ENCODE assay signal across 19 cellular contexts in the genomic region with DNA sequence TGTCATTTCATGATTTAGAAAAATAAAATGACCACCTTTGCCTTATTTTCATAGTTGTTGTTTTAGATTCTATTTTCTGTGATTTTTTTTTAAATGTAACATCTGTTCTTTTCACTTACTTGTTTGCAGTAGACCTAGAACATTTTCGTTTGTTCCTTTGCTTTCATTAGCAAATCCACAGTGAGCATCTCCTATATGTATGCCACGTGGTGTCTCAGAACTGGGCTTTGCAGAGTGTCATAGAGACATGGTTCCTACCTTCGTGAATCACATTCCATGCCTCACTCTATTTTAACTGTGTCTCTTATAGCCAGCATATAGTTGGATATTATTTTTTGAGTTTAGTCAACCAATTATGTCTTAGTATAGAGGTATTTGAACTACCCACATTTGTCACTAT.
A peak's percentile ranks its signal among the peaks of the same experiment; 100 is the strongest.
DNase-seq lines count a peak whose midpoint lies in the region; ATAC-seq and TF ChIP-seq lines count a peak whose summit lies in the region.
"Had no signal": no experiment of that assay in that cellular context is flagged by ENCODE, and none has a peak within 500 bp of the region (broad histone marks: within the 10 kb centered on the region; RNA-seq: fewer than 3 reads in every experiment).

No MANE protein-coding gene starts in this region.

- H3K36me3 ChIP-seq in ACC112 (ENCODE audit: insufficient read depth, low read length) (no peaks in the 10 kb centered on the region), OCI-LY7 (ENCODE audit: insufficient read depth, low read length) (no peaks in the 10 kb centered on the region)

- H2AFZ ChIP-seq in ACC112 (ENCODE audit: low read length, unreplicated experiment) (no peak overlapping the region), OCI-LY7 (ENCODE audit: low read length) (peak overlapping the region; percentile 85)
- H2AFZ ChIP-seq: GM23338 had no signal

- DNase-seq in CD14-positive monocyte (ENCODE audit: low spot score) (no peak), OCI-LY7 (ENCODE audit: low spot score) (peak; percentile 26), type B pancreatic cell (ENCODE audit: extremely low spot score, unreplicated experiment) (no peak), foreskin fibroblast (no peak), MV-4-11 (lab: John Stamatoyannopoulos, UW) (no peak), NCI-H146 (lab: John Stamatoyannopoulos, UW) (no peak)
- DNase-seq: C1 segment of cervical spinal cord, Karpas-422, NCI-H1048, NCI-H1417 treated with DMSO at 0.1 percent for 48 hours, NCI-H187 treated with DMSO at 0.1 percent for 48 hours, NCI-H526, PC-3, Right ventricle myocardium superior, T-helper 17 cell had no signal

- POLR2A ChIA-PET in OCI-LY7 (lab: Charles Lee) = interaction anchor here (0.6 to 1.8 kb wide), 3 partner anchors 14 to 44 kb away, joined by 3 to 4 read pairs (median 3); no protein-coding TSS in a partner anchor

- H3K27me3 Mint-ChIP-seq in CD14-positive monocyte (ENCODE audit: low read depth in 3 of 3) = peaks cover 3 to 5% (median 3%) of the 10 kb centered on the region in 3 donors
- H3K27me3 Mint-ChIP-seq in type B pancreatic cell = peaks cover 4% of the 10 kb centered on the region

- H3K9me3 Mint-ChIP-seq in CD14-positive monocyte (peaks cover 0 to 2% (median 0%) of the 10 kb centered on the region in 7 donors), type B pancreatic cell (no peaks in the 10 kb centered on the region)
- H3K9me3 Mint-ChIP-seq: GM23338 had no signal

- CTCF ChIA-PET in OCI-LY7 (lab: Charles Lee; ENCODE audit: unreplicated experiment) = no interaction called here

- no peaks in the 10 kb centered on the region for H3K9me2 ChIP-seq in OCI-LY7 (ENCODE audit: insufficient read depth, low read length)

- H3K4me3 ChIP-seq in ACC112 (ENCODE audit: low read depth, low read length) = no peak overlapping the region
- no peak overlapping the region for H3K4me3 ChIP-seq in OCI-LY7 (ENCODE audit: low read depth, low read length, poor library complexity, severe bottlenecking)
- H3K4me3 ChIP-seq in foreskin fibroblast (ENCODE audit: low read depth in 1 of 2, low read length in 2 of 2) = no peak overlapping the region
- H3K4me3 ChIP-seq: GM23338 had no signal

- BruUV-seq in OCI-LY7 (replicated peaks; lab: Mats Ljungman, UMichigan) = no TSS peak

- H3K4me3 Mint-ChIP-seq in CD14-positive monocyte (no peak overlapping the region), type B pancreatic cell (no peak overlapping the region)
- H3K4me3 Mint-ChIP-seq: GM23338, T-helper 17 cell had no signal

- H3K4me1 ChIP-seq in ACC112 (ENCODE audit: control insufficient read depth, insufficient read depth, low read length, unreplicated experiment) (peaks cover 35% of the 10 kb centered on the region), OCI-LY7 (ENCODE audit: insufficient read depth, low read length, poor library complexity, severe bottlenecking) (peaks cover 87% of the 10 kb centered on the region)

- no peaks in the 10 kb centered on the region for H3K9me3 ChIP-seq in OCI-LY7 (ENCODE audit: low read length)

- no peaks in the 10 kb centered on the region for H4K20me1 ChIP-seq in OCI-LY7 (ENCODE audit: insufficient read depth, low read length)

- H3K27ac Mint-ChIP-seq in CD14-positive monocyte = peak overlapping the region in 5 of 7 donors; percentile 72 to 97 (median 91)
- no peak overlapping the region for H3K27ac Mint-ChIP-seq in type B pancreatic cell
- H3K27ac Mint-ChIP-seq: GM23338, T-helper 17 cell had no signal

- TF ChIP-seq CTCF in CD14-positive monocyte (IDR thresholded peaks at IDR 0.05) (no peak), OCI-LY7 (conservative IDR thresholded peaks at IDR 0.05; ENCODE audit: low read length) (no peak), type B pancreatic cell (conservative IDR thresholded peaks at IDR 0.05) (no peak), foreskin fibroblast (IDR thresholded peaks at IDR 0.05; ENCODE audit: low read depth, low read length) (no peak)

- H3K4me1 Mint-ChIP-seq in CD14-positive monocyte (peaks cover 49% of the 10 kb centered on the region), type B pancreatic cell (ENCODE audit: unreplicated experiment) (no peaks in the 10 kb centered on the region)

- intact Hi-C loops in CD14-positive monocyte (cut with micrococcal nuclease) = loop anchor here (5.0 kb wide), 3 partner anchors 118 to 228 kb away; a partner anchor contains a TSS
- intact Hi-C loops in OCI-LY7 (cut with micrococcal nuclease; ENCODE audit: unreplicated experiment) = no loop called here

- H3K79me2 ChIP-seq in ACC112 (ENCODE audit: control insufficient read depth, insufficient read depth, low read length, unreplicated experiment) (no peaks in the 10 kb centered on the region), OCI-LY7 (ENCODE audit: insufficient read depth, low read depth, low read length) (no peaks in the 10 kb centered on the region)

- H3K27ac ChIP-seq in ACC112 (ENCODE audit: low read depth, low read length) = peak overlapping the region; percentile 98; the same call in 1 of the 2 replicates
- H3K27ac ChIP-seq in OCI-LY7 (ENCODE audit: low read depth, low read length, poor library complexity, severe bottlenecking) = peak overlapping the region; percentile 60

- peak; percentile 43 for ATAC-seq in GM21526 (IDR thresholded peaks at IDR 0.05; ENCODE audit: low FRiP score, unreplicated experiment)
- ATAC-seq: GM23338, HCT116, PC-3, T-helper 17 cell had no signal

- H3K27me3 ChIP-seq in ACC112 (ENCODE audit: insufficient read depth, low read length) = no peaks in the 10 kb centered on the region

- peak overlapping the region; percentile 44 for H3K4me2 ChIP-seq in OCI-LY7 (ENCODE audit: low read length)
- H3K4me2 ChIP-seq: GM23338 had no signal

- no peaks in the 10 kb centered on the region for H3K36me3 Mint-ChIP-seq in CD14-positive monocyte
- no peaks in the 10 kb centered on the region for H3K36me3 Mint-ChIP-seq in type B pancreatic cell
